ENCODE assay signal across 1 cellular context in genomic region chr22:45263790-45264269, GRCh38.
TF ChIP-seq lines count a peak whose summit lies in the region.

No MANE protein-coding gene starts in this region.

TF ChIP-seq in HepG2, 621 proteins besides CTCF, POLR2A, EP300 and RAD21 (continued from another document and continues in another):
- TF ChIP-seq ZNF788 (CRISPR knock-in tag; IDR thresholded peaks at IDR 0.05; ENCODE audit: borderline replicate concordance) (peak; percentile 66; the same call in 1 of the 2 replicates), ZNF83 (CRISPR knock-in tag; IDR thresholded peaks at IDR 0.05; ENCODE audit: borderline replicate concordance) (no peak), EHMT2 (IDR thresholded peaks at IDR 0.05; ENCODE audit: borderline replicate concordance, low read depth, low read length) (no peak), MXD3 (CRISPR knock-in tag; IDR thresholded peaks at IDR 0.05) (peak; percentile 93; the same call in 1 of the 2 replicates), ZNF253 (CRISPR knock-in tag; IDR thresholded peaks at IDR 0.05; ENCODE audit: borderline replicate concordance) (no peak), TRAFD1 (CRISPR knock-in tag; IDR thresholded peaks at IDR 0.05; ENCODE audit: borderline replicate concordance) (no peak), YEATS4 (CRISPR knock-in tag; IDR thresholded peaks at IDR 0.05; ENCODE audit: borderline replicate concordance) (peak; percentile 77; the same call in 1 of the 2 replicates), JUNB (CRISPR knock-in tag; IDR thresholded peaks at IDR 0.05; ENCODE audit: borderline replicate concordance) (no peak), ZEB1 (IDR thresholded peaks at IDR 0.05; ENCODE audit: insufficient replicate concordance, low read depth) (no peak), PHF21A (CRISPR knock-in tag; IDR thresholded peaks at IDR 0.05) (peak; percentile 70; the same call in 1 of the 2 replicates), DMAP1 (CRISPR knock-in tag; IDR thresholded peaks at IDR 0.05) (peak; percentile 92; the same call in 1 of the 2 replicates), ZNF432 (CRISPR knock-in tag; IDR thresholded peaks at IDR 0.05; ENCODE audit: borderline replicate concordance) (no peak), FOXK1 (CRISPR knock-in tag; IDR thresholded peaks at IDR 0.05; ENCODE audit: borderline replicate concordance, low read depth) (peak; percentile 28; the same call in 1 of the 2 replicates), NONO (IDR thresholded peaks at IDR 0.05) (no peak), NONO (CRISPR knock-in tag; conservative IDR thresholded peaks at IDR 0.05) (peak; percentile 66), ZNF124 (CRISPR knock-in tag; IDR thresholded peaks at IDR 0.05) (no peak), HOXA3 (CRISPR knock-in tag; IDR thresholded peaks at IDR 0.05) (peak; percentile 72), ZNF780A (CRISPR knock-in tag; IDR thresholded peaks at IDR 0.05) (no peak), ZBTB2 (CRISPR knock-in tag; IDR thresholded peaks at IDR 0.05; ENCODE audit: low read depth) (no peak), ZMYM3 (CRISPR knock-in tag; IDR thresholded peaks at IDR 0.05) (peak; percentile 78), IKZF4 (CRISPR knock-in tag; IDR thresholded peaks at IDR 0.05; ENCODE audit: borderline replicate concordance, low read depth, not compliant biosample characterization) (no peak), GTF2F1 (IDR thresholded peaks at IDR 0.05; ENCODE audit: low read length) (no peak), ZFP36L1 (CRISPR knock-in tag; IDR thresholded peaks at IDR 0.05) (peak; percentile 85; the same call in 1 of the 2 replicates), ZNF136 (CRISPR knock-in tag; IDR thresholded peaks at IDR 0.05; ENCODE audit: low read depth) (no peak), YY1 (IDR thresholded peaks at IDR 0.05; ENCODE audit: insufficient read depth, insufficient replicate concordance, low read depth, low read length) (peak; percentile 48), ZNF441 (CRISPR knock-in tag; IDR thresholded peaks at IDR 0.05; ENCODE audit: borderline replicate concordance) (peak; percentile 76; the same call in 1 of the 2 replicates), YEATS2 (CRISPR knock-in tag; IDR thresholded peaks at IDR 0.05; ENCODE audit: borderline replicate concordance) (peak; percentile 52; the same call in 1 of the 2 replicates), CBX2 (IDR thresholded peaks at IDR 0.05; ENCODE audit: low read depth, low read length) (no peak), CBX2 (CRISPR knock-in tag; IDR thresholded peaks at IDR 0.05; ENCODE audit: low read depth) (no peak), ZNF567 (CRISPR knock-in tag; IDR thresholded peaks at IDR 0.05; ENCODE audit: borderline replicate concordance) (peak; percentile 53; the same call in 1 of the 2 replicates), NR0B2 (CRISPR knock-in tag; IDR thresholded peaks at IDR 0.05) (peak; percentile 88; the same call in 1 of the 2 replicates), HOXA7 (CRISPR knock-in tag; IDR thresholded peaks at IDR 0.05) (no peak), CREM (IDR thresholded peaks at IDR 0.05) (no peak), CREM (CRISPR knock-in tag; IDR thresholded peaks at IDR 0.05) (no peak), FOSL1 (CRISPR knock-in tag; IDR thresholded peaks at IDR 0.05; ENCODE audit: borderline replicate concordance) (no peak), HDAC1 (CRISPR knock-in tag; IDR thresholded peaks at IDR 0.05) (peak; percentile 87; the same call in 1 of the 2 replicates)
- TF ChIP-seq, protein P1, sequence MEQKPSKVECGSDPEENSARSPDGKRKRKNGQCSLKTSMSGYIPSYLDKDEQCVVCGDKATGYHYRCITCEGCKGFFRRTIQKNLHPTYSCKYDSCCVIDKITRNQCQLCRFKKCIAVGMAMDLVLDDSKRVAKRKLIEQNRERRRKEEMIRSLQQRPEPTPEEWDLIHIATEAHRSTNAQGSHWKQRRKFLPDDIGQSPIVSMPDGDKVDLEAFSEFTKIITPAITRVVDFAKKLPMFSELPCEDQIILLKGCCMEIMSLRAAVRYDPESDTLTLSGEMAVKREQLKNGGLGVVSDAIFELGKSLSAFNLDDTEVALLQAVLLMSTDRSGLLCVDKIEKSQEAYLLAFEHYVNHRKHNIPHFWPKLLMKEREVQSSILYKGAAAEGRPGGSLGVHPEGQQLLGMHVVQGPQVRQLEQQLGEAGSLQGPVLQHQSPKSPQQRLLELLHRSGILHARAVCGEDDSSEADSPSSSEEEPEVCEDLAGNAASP (CRISPR knock-in tag; IDR thresholded peaks at IDR 0.05; ENCODE audit: borderline replicate concordance): peak; percentile 60; the same call in 1 of the 2 replicates
- TF ChIP-seq, protein P2, sequence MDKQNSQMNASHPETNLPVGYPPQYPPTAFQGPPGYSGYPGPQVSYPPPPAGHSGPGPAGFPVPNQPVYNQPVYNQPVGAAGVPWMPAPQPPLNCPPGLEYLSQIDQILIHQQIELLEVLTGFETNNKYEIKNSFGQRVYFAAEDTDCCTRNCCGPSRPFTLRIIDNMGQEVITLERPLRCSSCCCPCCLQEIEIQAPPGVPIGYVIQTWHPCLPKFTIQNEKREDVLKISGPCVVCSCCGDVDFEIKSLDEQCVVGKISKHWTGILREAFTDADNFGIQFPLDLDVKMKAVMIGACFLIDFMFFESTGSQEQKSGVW (CRISPR knock-in tag; IDR thresholded peaks at IDR 0.05; ENCODE audit: borderline replicate concordance): no peak
- TF ChIP-seq, protein P3, sequence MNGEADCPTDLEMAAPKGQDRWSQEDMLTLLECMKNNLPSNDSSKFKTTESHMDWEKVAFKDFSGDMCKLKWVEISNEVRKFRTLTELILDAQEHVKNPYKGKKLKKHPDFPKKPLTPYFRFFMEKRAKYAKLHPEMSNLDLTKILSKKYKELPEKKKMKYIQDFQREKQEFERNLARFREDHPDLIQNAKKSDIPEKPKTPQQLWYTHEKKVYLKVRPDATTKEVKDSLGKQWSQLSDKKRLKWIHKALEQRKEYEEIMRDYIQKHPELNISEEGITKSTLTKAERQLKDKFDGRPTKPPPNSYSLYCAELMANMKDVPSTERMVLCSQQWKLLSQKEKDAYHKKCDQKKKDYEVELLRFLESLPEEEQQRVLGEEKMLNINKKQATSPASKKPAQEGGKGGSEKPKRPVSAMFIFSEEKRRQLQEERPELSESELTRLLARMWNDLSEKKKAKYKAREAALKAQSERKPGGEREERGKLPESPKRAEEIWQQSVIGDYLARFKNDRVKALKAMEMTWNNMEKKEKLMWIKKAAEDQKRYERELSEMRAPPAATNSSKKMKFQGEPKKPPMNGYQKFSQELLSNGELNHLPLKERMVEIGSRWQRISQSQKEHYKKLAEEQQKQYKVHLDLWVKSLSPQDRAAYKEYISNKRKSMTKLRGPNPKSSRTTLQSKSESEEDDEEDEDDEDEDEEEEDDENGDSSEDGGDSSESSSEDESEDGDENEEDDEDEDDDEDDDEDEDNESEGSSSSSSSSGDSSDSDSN (CRISPR knock-in tag; IDR thresholded peaks at IDR 0.05): peak; percentile 54
- TF ChIP-seq, protein P4, sequence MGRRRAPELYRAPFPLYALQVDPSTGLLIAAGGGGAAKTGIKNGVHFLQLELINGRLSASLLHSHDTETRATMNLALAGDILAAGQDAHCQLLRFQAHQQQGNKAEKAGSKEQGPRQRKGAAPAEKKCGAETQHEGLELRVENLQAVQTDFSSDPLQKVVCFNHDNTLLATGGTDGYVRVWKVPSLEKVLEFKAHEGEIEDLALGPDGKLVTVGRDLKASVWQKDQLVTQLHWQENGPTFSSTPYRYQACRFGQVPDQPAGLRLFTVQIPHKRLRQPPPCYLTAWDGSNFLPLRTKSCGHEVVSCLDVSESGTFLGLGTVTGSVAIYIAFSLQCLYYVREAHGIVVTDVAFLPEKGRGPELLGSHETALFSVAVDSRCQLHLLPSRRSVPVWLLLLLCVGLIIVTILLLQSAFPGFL (CRISPR knock-in tag; IDR thresholded peaks at IDR 0.05): no peak
- TF ChIP-seq, protein P5, sequence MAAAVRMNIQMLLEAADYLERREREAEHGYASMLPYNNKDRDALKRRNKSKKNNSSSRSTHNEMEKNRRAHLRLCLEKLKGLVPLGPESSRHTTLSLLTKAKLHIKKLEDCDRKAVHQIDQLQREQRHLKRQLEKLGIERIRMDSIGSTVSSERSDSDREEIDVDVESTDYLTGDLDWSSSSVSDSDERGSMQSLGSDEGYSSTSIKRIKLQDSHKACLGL (CRISPR knock-in tag; IDR thresholded peaks at IDR 0.05): peak; percentile 96; the same call in 1 of the 2 replicates
- TF ChIP-seq, protein P6, sequence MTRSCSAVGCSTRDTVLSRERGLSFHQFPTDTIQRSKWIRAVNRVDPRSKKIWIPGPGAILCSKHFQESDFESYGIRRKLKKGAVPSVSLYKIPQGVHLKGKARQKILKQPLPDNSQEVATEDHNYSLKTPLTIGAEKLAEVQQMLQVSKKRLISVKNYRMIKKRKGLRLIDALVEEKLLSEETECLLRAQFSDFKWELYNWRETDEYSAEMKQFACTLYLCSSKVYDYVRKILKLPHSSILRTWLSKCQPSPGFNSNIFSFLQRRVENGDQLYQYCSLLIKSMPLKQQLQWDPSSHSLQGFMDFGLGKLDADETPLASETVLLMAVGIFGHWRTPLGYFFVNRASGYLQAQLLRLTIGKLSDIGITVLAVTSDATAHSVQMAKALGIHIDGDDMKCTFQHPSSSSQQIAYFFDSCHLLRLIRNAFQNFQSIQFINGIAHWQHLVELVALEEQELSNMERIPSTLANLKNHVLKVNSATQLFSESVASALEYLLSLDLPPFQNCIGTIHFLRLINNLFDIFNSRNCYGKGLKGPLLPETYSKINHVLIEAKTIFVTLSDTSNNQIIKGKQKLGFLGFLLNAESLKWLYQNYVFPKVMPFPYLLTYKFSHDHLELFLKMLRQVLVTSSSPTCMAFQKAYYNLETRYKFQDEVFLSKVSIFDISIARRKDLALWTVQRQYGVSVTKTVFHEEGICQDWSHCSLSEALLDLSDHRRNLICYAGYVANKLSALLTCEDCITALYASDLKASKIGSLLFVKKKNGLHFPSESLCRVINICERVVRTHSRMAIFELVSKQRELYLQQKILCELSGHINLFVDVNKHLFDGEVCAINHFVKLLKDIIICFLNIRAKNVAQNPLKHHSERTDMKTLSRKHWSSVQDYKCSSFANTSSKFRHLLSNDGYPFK (CRISPR knock-in tag; IDR thresholded peaks at IDR 0.05; ENCODE audit: borderline replicate concordance): peak; percentile 76; the same call in 1 of the 2 replicates
- TF ChIP-seq, protein P7, sequence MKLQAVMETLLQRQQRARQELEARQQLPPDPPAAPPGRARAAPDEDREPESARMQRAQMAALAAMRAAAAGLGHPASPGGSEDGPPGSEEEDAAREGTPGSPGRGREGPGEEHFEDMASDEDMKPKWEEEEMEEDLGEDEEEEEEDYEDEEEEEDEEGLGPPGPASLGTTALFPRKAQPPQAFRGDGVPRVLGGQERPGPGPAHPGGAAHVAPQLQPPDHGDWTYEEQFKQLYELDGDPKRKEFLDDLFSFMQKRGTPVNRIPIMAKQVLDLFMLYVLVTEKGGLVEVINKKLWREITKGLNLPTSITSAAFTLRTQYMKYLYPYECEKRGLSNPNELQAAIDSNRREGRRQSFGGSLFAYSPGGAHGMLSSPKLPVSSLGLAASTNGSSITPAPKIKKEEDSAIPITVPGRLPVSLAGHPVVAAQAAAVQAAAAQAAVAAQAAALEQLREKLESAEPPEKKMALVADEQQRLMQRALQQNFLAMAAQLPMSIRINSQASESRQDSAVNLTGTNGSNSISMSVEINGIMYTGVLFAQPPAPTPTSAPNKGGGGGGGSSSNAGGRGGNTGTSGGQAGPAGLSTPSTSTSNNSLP (IDR thresholded peaks at IDR 0.05; ENCODE audit: low read depth, low read length): peak; percentile 29; the same call in 1 of the 2 replicates
- TF ChIP-seq, protein P8, sequence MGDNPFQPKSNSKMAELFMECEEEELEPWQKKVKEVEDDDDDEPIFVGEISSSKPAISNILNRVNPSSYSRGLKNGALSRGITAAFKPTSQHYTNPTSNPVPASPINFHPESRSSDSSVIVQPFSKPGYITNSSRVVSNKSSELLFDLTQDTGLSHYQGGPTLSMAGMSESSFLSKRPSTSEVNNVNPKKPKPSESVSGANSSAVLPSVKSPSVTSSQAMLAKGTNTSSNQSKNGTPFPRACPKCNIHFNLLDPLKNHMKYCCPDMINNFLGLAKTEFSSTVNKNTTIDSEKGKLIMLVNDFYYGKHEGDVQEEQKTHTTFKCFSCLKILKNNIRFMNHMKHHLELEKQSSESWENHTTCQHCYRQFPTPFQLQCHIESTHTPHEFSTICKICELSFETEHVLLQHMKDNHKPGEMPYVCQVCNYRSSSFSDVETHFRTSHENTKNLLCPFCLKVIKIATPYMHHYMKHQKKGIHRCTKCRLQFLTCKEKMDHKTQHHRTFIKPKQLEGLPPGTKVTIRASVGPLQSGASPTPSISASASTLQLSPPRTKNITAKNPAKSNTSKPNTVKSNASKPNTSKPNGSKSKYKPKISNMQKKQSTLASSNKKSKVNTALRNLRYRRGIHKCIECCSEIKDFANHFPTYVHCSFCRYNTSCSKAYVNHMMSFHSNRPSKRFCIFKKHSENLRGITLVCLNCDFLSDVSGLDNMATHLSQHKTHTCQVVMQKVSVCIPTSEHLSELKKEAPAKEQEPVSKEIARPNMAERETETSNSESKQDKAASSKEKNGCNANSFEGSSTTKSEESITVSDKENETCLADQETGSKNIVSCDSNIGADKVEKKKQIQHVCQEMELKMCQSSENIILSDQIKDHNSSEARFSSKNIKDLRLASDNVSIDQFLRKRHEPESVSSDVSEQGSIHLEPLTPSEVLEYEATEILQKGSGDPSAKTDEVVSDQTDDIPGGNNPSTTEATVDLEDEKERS (CRISPR knock-in tag; IDR thresholded peaks at IDR 0.05): peak; percentile 80; the same call in 1 of the 2 replicates
